In the genomic region with DNA sequence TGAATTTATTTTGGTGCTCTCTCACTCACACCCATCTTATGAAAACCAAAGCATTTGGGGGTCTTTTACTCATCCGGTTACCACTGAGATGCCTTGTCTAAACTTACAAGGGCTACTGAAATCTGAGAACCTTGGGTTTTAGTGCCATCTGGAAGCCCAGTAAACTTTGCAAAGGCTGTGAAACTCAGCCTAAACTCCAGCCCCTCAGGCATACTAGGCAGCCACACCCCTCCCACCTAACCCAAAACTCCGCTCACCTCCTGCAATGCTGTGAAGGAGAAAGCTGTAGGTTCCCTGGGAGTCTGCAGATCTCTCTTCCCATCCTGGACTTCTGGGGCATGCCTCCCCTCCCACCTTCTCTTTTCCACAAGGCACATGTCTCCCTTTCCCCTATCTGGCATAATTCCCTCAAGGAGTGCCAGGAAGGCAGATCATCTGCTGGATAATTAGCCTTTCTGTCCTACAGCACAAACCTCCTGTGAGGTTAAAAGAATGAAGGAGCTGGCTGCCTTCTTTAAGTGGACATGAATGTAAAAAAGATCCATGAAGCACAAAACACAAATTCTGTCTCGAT, we compare ENCODE assay signal across 17 cellular contexts.
DNase-seq lines count a peak whose midpoint lies in the region; ATAC-seq and TF ChIP-seq lines count a peak whose summit lies in the region.
"Had no signal": no experiment of that assay in that cellular context is flagged by ENCODE, and none has a peak within 500 bp of the region (broad histone marks: within the 10 kb centered on the region; RNA-seq: fewer than 3 reads in every experiment).

No MANE protein-coding gene starts in this region.

- no peaks in the 10 kb centered on the region; the same call in 1 of the 2 replicates for H3K4me1 ChIP-seq in H9 (ENCODE audit: insufficient read depth, low read length)
- H3K4me1 ChIP-seq in adipocyte (ENCODE audit: control insufficient read depth, insufficient read depth, low read length) = peaks cover 39% of the 10 kb centered on the region
- H3K4me1 ChIP-seq in tibial nerve = peaks cover 0 to 41% (median 12%) of the 10 kb centered on the region in 4 donors
- H3K4me1 ChIP-seq: prostate gland had no signal

- H3K4ac ChIP-seq in H9 (ENCODE audit: low read depth, low read length) = no peak overlapping the region

- no peaks in the 10 kb centered on the region for H4K20me1 ChIP-seq in H9 (ENCODE audit: control insufficient read depth, insufficient read depth, insufficient read length)

- intact Hi-C loops in left colon (cut with DNase I, micrococcal nuclease) = loop anchor here in 1 of 2 donors (5.0 to 10.0 kb wide), 3 partner anchors 45 to 223 kb away; no protein-coding TSS in a partner anchor

- peak overlapping the region in 2 of 3 experiments; percentile 34 to 59; a peak in 4 of 7 replicates for H3K27ac Mint-ChIP-seq in H9
- H3K27ac Mint-ChIP-seq: activated CD4-positive, alpha-beta memory T cell treated with anti-CD3 and anti-CD28 coated beads, Interleukin-2, amount 10 ng/mL, durations not matched to agents 7 days and 5 days; activated T-helper 17 cell treated with anti-CD3 and anti-CD28 coated beads, Interleukin-2, amount 50 U/mL, for 72 hours had no signal

- no peak overlapping the region for H3K56ac ChIP-seq in H9 (ENCODE audit: insufficient read length, low read depth, low read length)

- H3K4me3 ChIP-seq in adipocyte (ENCODE audit: low read length) = peak overlapping the region; percentile 70
- no peak overlapping the region for H3K4me3 ChIP-seq in tibial nerve
- H3K4me3 ChIP-seq: MG63, prostate gland had no signal

- TF ChIP-seq CTCF in H9 (conservative IDR thresholded peaks at IDR 0.05) (no peak), tibial nerve (IDR thresholded peaks at IDR 0.05) (no peak)

- H3K36me3 Mint-ChIP-seq in H9 (ENCODE audit: insufficient read depth in 1 of 3, low read depth in 3 of 3) = no peaks in the 10 kb centered on the region

- no CpG with 5 or more reads among the region's 3 CpGs for WGBS in H9 (ENCODE audit: extremely low coverage, insufficient read length, low lambda C conversion rate)
- WGBS in tibial nerve, 2 donors = 58 to 67% methylated on average over 3 of the region's 3 CpGs

- H3K4me3 Mint-ChIP-seq in H9 = no peak overlapping the region
- H3K4me3 Mint-ChIP-seq: activated CD4-positive, alpha-beta memory T cell treated with anti-CD3 and anti-CD28 coated beads, Interleukin-2, amount 10 ng/mL, durations not matched to agents 7 days and 5 days; activated T-helper 17 cell treated with anti-CD3 and anti-CD28 coated beads, Interleukin-2, amount 50 U/mL, for 72 hours had no signal

- DNase-seq in H9 (peak; percentile 45), adipocyte (ENCODE audit: low read depth) (no peak), left colon (peak in 1 of 2 donors; percentile 29), tibial nerve (ENCODE audit: low spot score in 2 of 2) (no peak), T-helper 1 cell (no peak), mesenteric fat pad (ENCODE audit: low spot score) (no peak)
- DNase-seq: activated CD4-positive, alpha-beta memory T cell treated with anti-CD3 and anti-CD28 coated beads, Interleukin-2, amount 10 ng/mL, durations not matched to agents 7 days and 5 days; amniotic stem cell; DMS79; head of caudate nucleus; MG63; NCI-H2029; stimulated activated CD4-positive, alpha-beta T cell treated with anti-CD3 and anti-CD28 coated beads, Interleukin-15, amount 100 ng/mL, for 24 hours had no signal

- H3K27me3 ChIP-seq in H9 (ENCODE audit: insufficient read depth, low read length) (no peaks in the 10 kb centered on the region), adipocyte (replicated peaks; ENCODE audit: control insufficient read depth, insufficient read depth, low read length) (no peaks in the 10 kb centered on the region), tibial nerve (no peaks in the 10 kb centered on the region)
- H3K27me3 ChIP-seq: MG63 had no signal

- no peaks in the 10 kb centered on the region for H3K9me3 Mint-ChIP-seq in H9
- H3K9me3 Mint-ChIP-seq: activated CD4-positive, alpha-beta memory T cell treated with anti-CD3 and anti-CD28 coated beads, Interleukin-2, amount 10 ng/mL, durations not matched to agents 7 days and 5 days; activated T-helper 17 cell treated with anti-CD3 and anti-CD28 coated beads, Interleukin-2, amount 50 U/mL, for 72 hours had no signal

- no peak overlapping the region for H3K14ac ChIP-seq in H9 (ENCODE audit: insufficient read depth, low read length)

- no peaks in the 10 kb centered on the region for H3K23me2 ChIP-seq in H9 (ENCODE audit: insufficient read length, low read depth, low read length, poor library complexity, severe bottlenecking)

- H2AK5ac ChIP-seq in H9 (ENCODE audit: insufficient read length, low read length) = no peak overlapping the region

- no peak overlapping the region for H3K27ac ChIP-seq in H9 (ENCODE audit: insufficient read length, low read depth, low read length)
- H3K27ac ChIP-seq in tibial nerve = peak overlapping the region in 3 of 4 donors; percentile 21 to 80 (median 77)
- H3K27ac ChIP-seq: epithelial cell of prostate, prostate gland had no signal

- no peak overlapping the region for H4K5ac ChIP-seq in H9 (ENCODE audit: insufficient read length, low read depth, low read length)

- TF ChIP-seq POLR2A in tibial nerve (IDR thresholded peaks at IDR 0.05) = no peak

- ATAC-seq in left colon = peak; percentile 65
- no peak for ATAC-seq in GM18519 (IDR thresholded peaks at IDR 0.05; ENCODE audit: low FRiP score, unreplicated experiment)
- ATAC-seq: activated T-helper 17 cell treated with anti-CD3 and anti-CD28 coated beads, Interleukin-2, amount 50 U/mL, for 72 hours had no signal

- H3K18ac ChIP-seq in H9 (ENCODE audit: insufficient read length, low read depth, low read length) = no peak overlapping the region

- no peak overlapping the region for H3T11ph ChIP-seq in H9 (ENCODE audit: low read length)

- H4K91ac ChIP-seq in H9 (ENCODE audit: insufficient read length, low read depth, low read length) = no peak overlapping the region

- peaks cover 24 to 26% of the 10 kb centered on the region in 2 experiments for H3K4me1 Mint-ChIP-seq in H9
- H3K4me1 Mint-ChIP-seq: activated CD4-positive, alpha-beta memory T cell treated with anti-CD3 and anti-CD28 coated beads, Interleukin-2, amount 10 ng/mL, durations not matched to agents 7 days and 5 days; activated T-helper 17 cell treated with anti-CD3 and anti-CD28 coated beads, Interleukin-2, amount 50 U/mL, for 72 hours had no signal

- no peak overlapping the region for H3K4me2 ChIP-seq in H9 (ENCODE audit: insufficient read depth, insufficient read length, low read length)

- no peak overlapping the region for H2BK120ac ChIP-seq in H9 (ENCODE audit: low read depth, low read length, poor library complexity, severe bottlenecking)

- H3K79me2 ChIP-seq in H9 (ENCODE audit: insufficient read depth, low read length) = no peaks in the 10 kb centered on the region

- H2BK20ac ChIP-seq in H9 (ENCODE audit: low read depth, low read length, poor library complexity, severe bottlenecking) = no peak overlapping the region

- no peak for TF ChIP-seq EP300 in tibial nerve (IDR thresholded peaks at IDR 0.05)

- H3K36me3 ChIP-seq in adipocyte (ENCODE audit: control insufficient read depth, insufficient read depth, low read length, severe bottlenecking) (no peaks in the 10 kb centered on the region), tibial nerve (no peaks in the 10 kb centered on the region)
- H3K36me3 ChIP-seq: MG63, prostate gland had no signal

- H3K9me3 ChIP-seq in H9 (ENCODE audit: control insufficient read depth, low read depth, low read length) (no peaks in the 10 kb centered on the region), adipocyte (ENCODE audit: control insufficient read depth, low read length) (no peaks in the 10 kb centered on the region), tibial nerve (no peaks in the 10 kb centered on the region)
- H3K9me3 ChIP-seq: MG63, prostate gland had no signal

- no peak overlapping the region for H4K8ac ChIP-seq in H9 (replicated peaks; ENCODE audit: insufficient read length, low read depth, low read length)

- no peak overlapping the region for H3K23ac ChIP-seq in H9 (ENCODE audit: insufficient read length, low read depth, low read length)

- no peaks in the 10 kb centered on the region for H3K79me1 ChIP-seq in H9 (ENCODE audit: insufficient read depth, low read depth, low read length, poor library complexity, severe bottlenecking)

- no peak overlapping the region for H2BK5ac ChIP-seq in H9 (ENCODE audit: insufficient read length, low read length)

- no peak overlapping the region for H2AFZ ChIP-seq in H9 (ENCODE audit: low read length)

- no peaks in the 10 kb centered on the region for H3K27me3 Mint-ChIP-seq in H9 (ENCODE audit: low read depth)

- no peak overlapping the region for H2BK12ac ChIP-seq in H9 (ENCODE audit: insufficient read length, low read depth, low read length)

- no peak overlapping the region for H2BK15ac ChIP-seq in H9 (ENCODE audit: low read depth, low read length)

- H3K9ac ChIP-seq in H9 (ENCODE audit: extremely low read depth, insufficient read length, low read length) (no peak overlapping the region), adipocyte (ENCODE audit: low read length) (peak overlapping the region; percentile 75)
